Comparison of ENCODE assay signal across 1 cellular context in the genomic region with DNA sequence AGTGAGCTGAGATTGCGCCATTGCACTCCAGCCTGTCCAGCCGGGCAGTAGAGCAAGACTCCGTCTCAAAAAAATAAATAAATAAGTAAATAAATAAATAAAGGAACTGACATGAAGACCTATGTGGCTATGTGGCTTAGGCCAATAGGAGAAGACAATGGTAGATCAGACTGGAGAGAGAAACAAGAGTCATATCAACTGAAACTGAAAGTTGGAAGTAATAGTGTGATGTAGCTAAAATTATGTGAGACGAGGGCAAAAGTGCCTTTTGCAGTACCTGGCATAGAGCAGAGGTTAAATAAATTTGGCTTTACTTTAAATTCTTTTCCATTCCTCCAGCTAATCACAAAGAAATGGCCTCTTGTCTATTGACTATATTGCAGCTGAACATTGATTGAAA.
TF ChIP-seq lines count a peak whose summit lies in the region.

No MANE protein-coding gene starts in this region.

TF ChIP-seq in HepG2, 621 proteins besides CTCF, POLR2A, EP300 and RAD21:
- TF ChIP-seq ZNF121 (CRISPR knock-in tag; IDR thresholded peaks at IDR 0.05): peak; percentile 57; the same call in 1 of the 2 replicates
- TF ChIP-seq, protein P1, sequence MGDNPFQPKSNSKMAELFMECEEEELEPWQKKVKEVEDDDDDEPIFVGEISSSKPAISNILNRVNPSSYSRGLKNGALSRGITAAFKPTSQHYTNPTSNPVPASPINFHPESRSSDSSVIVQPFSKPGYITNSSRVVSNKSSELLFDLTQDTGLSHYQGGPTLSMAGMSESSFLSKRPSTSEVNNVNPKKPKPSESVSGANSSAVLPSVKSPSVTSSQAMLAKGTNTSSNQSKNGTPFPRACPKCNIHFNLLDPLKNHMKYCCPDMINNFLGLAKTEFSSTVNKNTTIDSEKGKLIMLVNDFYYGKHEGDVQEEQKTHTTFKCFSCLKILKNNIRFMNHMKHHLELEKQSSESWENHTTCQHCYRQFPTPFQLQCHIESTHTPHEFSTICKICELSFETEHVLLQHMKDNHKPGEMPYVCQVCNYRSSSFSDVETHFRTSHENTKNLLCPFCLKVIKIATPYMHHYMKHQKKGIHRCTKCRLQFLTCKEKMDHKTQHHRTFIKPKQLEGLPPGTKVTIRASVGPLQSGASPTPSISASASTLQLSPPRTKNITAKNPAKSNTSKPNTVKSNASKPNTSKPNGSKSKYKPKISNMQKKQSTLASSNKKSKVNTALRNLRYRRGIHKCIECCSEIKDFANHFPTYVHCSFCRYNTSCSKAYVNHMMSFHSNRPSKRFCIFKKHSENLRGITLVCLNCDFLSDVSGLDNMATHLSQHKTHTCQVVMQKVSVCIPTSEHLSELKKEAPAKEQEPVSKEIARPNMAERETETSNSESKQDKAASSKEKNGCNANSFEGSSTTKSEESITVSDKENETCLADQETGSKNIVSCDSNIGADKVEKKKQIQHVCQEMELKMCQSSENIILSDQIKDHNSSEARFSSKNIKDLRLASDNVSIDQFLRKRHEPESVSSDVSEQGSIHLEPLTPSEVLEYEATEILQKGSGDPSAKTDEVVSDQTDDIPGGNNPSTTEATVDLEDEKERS (CRISPR knock-in tag; IDR thresholded peaks at IDR 0.05): no peak
